1 cellular context compared by ENCODE assay signal in genomic region chr11:3420281-3421042, GRCh38.
TF ChIP-seq lines count a peak whose summit lies in the region.

No MANE protein-coding gene starts in this region.

TF ChIP-seq in HepG2, 621 proteins besides CTCF, POLR2A, EP300 and RAD21:
- 0 out of 2 replicates have a peak, but pooled peaks have one; percentile 35 for TF ChIP-seq FOSL2 (CRISPR knock-in tag; IDR thresholded peaks at IDR 0.05)
TF ChIP-seq in HepG2: peak in this region for 1; not testable (repeated sequence) for 620.
